Comparison of ENCODE assay signal across 29 cellular contexts in genomic region chr2:180075763-180076362, GRCh38.
"Had no signal": no experiment of that assay in that cellular context is flagged by ENCODE, and none has a peak within 500 bp of the region (broad histone marks: within the 10 kb centered on the region; RNA-seq: fewer than 3 reads in every experiment).

No MANE protein-coding gene starts in this region.

- DNase-seq: activated CD4-positive, alpha-beta T cell treated with anti-CD3 and anti-CD28 coated beads for 4 hours; activated CD8-positive, alpha-beta memory T cell treated with anti-CD3 and anti-CD28 coated beads, Interleukin-2, amount 50 U/mL, for 48 hours; activated CD8-positive, alpha-beta T cell treated with anti-CD3 and anti-CD28 coated beads for 36 hours; activated effector memory CD4-positive, alpha-beta T cell treated with Interleukin-2 at 50 U/mL for 16 hours; activated naive CD4-positive, alpha-beta T cell; activated naive CD8-positive, alpha-beta T cell treated with anti-CD3 and anti-CD28 coated beads, Interleukin-2, amount 50 U/mL, for 24 hours; activated T-cell treated with anti-CD3 and anti-CD28 coated beads, Interleukin-2, amount 50 U/mL, for 1 hour; amniotic stem cell; body of pancreas; central memory CD4-positive, alpha-beta T cell; KG1; MM.1S; NCI-H1105; NCI-H1436; NCI-H187; NCI-H2081; NCI-H510A treated with DMSO at 0.1 percent for 48 hours; NCI-H69; NK-92 treated with Interleukin-12 subunit alpha and Interleukin-12 subunit beta, amount 100 ng/mL, for 24 hours; OCI-M1; Peyer's patch; SHP77 had no signal

- H3K27me3 ChIP-seq: ascending aorta, body of pancreas, Peyer's patch, SJSA1 had no signal

- H3K36me3 ChIP-seq: ascending aorta, Peyer's patch, SJSA1 had no signal

- H3K27me3 Mint-ChIP-seq: activated naive CD8-positive, alpha-beta T cell treated with anti-CD3 and anti-CD28 coated beads, Interleukin-2, amount 50 U/mL, for 24 hours had no signal

- H3K4me3 Mint-ChIP-seq: activated CD8-positive, alpha-beta T cell treated with anti-CD3 and anti-CD28 coated beads for 36 hours; activated naive CD4-positive, alpha-beta T cell treated with anti-CD3 and anti-CD28 coated beads, Interleukin-2, amount 50 U/mL, for 24 hours; activated naive CD8-positive, alpha-beta T cell treated with anti-CD3 and anti-CD28 coated beads, Interleukin-2, amount 50 U/mL, for 24 hours; activated T-helper 1 cell treated with anti-CD3 and anti-CD28 coated beads, Interleukin-12 subunit alpha, Interleukin-12 subunit beta, Interleukin-2, Interleukin-4 antibody, amounts not matched to agents 30 ng/mL and 10 ng/mL and 1 ng/mL, durations not matched to agents 14 hours and 24 hours and 36 hours; T-helper 1 cell treated with Interleukin-12 subunit alpha and Interleukin-12 subunit beta and Interleukin-4 antibody, amounts not matched to agents 30 μg/mL and 1 μg/mL, for 36 hours had no signal

- H3K9me3 Mint-ChIP-seq: activated naive CD8-positive, alpha-beta T cell treated with anti-CD3 and anti-CD28 coated beads, Interleukin-2, amount 50 U/mL, for 24 hours; activated T-helper 1 cell treated with anti-CD3 and anti-CD28 coated beads, Interleukin-12 subunit alpha, Interleukin-12 subunit beta, Interleukin-2, Interleukin-4 antibody, amounts not matched to agents 30 ng/mL and 10 ng/mL and 1 ng/mL, durations not matched to agents 14 hours and 24 hours and 36 hours; T-helper 1 cell treated with Interleukin-12 subunit alpha and Interleukin-12 subunit beta and Interleukin-4 antibody, amounts not matched to agents 30 μg/mL and 1 μg/mL, for 36 hours had no signal

- H3K4me1 ChIP-seq: ascending aorta, body of pancreas, Peyer's patch, SJSA1 had no signal

- H3K4me3 ChIP-seq: ascending aorta, body of pancreas, Peyer's patch, SJSA1 had no signal

- H3K27ac Mint-ChIP-seq: activated CD8-positive, alpha-beta T cell treated with anti-CD3 and anti-CD28 coated beads for 36 hours; activated naive CD4-positive, alpha-beta T cell treated with anti-CD3 and anti-CD28 coated beads, Interleukin-2, amount 50 U/mL, for 24 hours; activated naive CD8-positive, alpha-beta T cell treated with anti-CD3 and anti-CD28 coated beads, Interleukin-2, amount 50 U/mL, for 24 hours; activated T-helper 1 cell treated with anti-CD3 and anti-CD28 coated beads, Interleukin-12 subunit alpha, Interleukin-12 subunit beta, Interleukin-2, Interleukin-4 antibody, amounts not matched to agents 30 ng/mL and 10 ng/mL and 1 ng/mL, durations not matched to agents 14 hours and 24 hours and 36 hours; T-helper 1 cell treated with Interleukin-12 subunit alpha and Interleukin-12 subunit beta and Interleukin-4 antibody, amounts not matched to agents 30 μg/mL and 1 μg/mL, for 36 hours had no signal

- H3K9me3 ChIP-seq: ascending aorta, body of pancreas, Peyer's patch, SJSA1 had no signal

- H3K4me1 Mint-ChIP-seq: activated naive CD4-positive, alpha-beta T cell treated with anti-CD3 and anti-CD28 coated beads, Interleukin-2, amount 50 U/mL, for 24 hours; activated naive CD8-positive, alpha-beta T cell treated with anti-CD3 and anti-CD28 coated beads, Interleukin-2, amount 50 U/mL, for 24 hours had no signal

- H3K36me3 Mint-ChIP-seq: activated naive CD4-positive, alpha-beta T cell treated with anti-CD3 and anti-CD28 coated beads, Interleukin-2, amount 50 U/mL, for 24 hours had no signal

- ATAC-seq: activated CD4-positive, CD25-positive, alpha-beta regulatory T cell treated with anti-CD3 and anti-CD28 coated beads, Interleukin-2, amount 50 U/mL, for 24 hours; activated CD8-positive, alpha-beta T cell treated with anti-CD3 and anti-CD28 coated beads for 36 hours; activated naive CD8-positive, alpha-beta T cell treated with anti-CD3 and anti-CD28 coated beads, Interleukin-2, amount 50 U/mL, for 24 hours; body of pancreas; SK-N-SH treated with all-trans-retinoic acid at 6 μM for 48 hours had no signal

- H3K27ac ChIP-seq: ascending aorta, body of pancreas, Peyer's patch, SJSA1 had no signal
